Comparison of ENCODE assay signal across 8 cellular contexts in genomic region chr19:18636969-18637629, GRCh38. TPM values are rescaled to one million over a fixed set of nuclear protein-coding genes. Genes with fewer than 3 reads are reported as not detected.
DNase-seq lines count a peak whose midpoint lies in the region; ATAC-seq and TF ChIP-seq lines count a peak whose summit lies in the region.

A gene with protein sequence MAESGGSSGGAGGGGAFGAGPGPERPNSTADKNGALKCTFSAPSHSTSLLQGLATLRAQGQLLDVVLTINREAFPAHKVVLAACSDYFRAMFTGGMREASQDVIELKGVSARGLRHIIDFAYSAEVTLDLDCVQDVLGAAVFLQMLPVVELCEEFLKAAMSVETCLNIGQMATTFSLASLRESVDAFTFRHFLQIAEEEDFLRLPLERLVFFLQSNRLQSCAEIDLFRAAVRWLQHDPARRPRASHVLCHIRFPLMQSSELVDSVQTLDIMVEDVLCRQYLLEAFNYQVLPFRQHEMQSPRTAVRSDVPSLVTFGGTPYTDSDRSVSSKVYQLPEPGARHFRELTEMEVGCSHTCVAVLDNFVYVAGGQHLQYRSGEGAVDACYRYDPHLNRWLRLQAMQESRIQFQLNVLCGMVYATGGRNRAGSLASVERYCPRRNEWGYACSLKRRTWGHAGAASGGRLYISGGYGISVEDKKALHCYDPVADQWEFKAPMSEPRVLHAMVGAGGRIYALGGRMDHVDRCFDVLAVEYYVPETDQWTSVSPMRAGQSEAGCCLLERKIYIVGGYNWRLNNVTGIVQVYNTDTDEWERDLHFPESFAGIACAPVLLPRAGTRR (plus strand): TSS chr19:18637028. CDS start chr19:18637055, 27 bp downstream.

- no peaks in the 10 kb centered on the region for H3K36me3 Mint-ChIP-seq in T-helper 2 cell treated with Interferon-gamma antibody and Interleukin-4, amounts not matched to agents 5 μg/mL and 100 μg/mL, for 36 hours (ENCODE audit: low read depth)
- no peaks in the 10 kb centered on the region for H3K36me3 Mint-ChIP-seq in glutamatergic neuron (ENCODE audit: unreplicated experiment)

- H3K4me1 Mint-ChIP-seq in T-helper 2 cell treated with Interferon-gamma antibody and Interleukin-4, amounts not matched to agents 5 μg/mL and 100 μg/mL, for 36 hours (ENCODE audit: low read depth): peaks cover 27% of the 10 kb centered on the region
- peaks cover 20% of the 10 kb centered on the region for H3K4me1 Mint-ChIP-seq in glutamatergic neuron (ENCODE audit: low read depth, unreplicated experiment)

- peak; percentile 81 for TF ChIP-seq POLR2A in GM19099 (IDR thresholded peaks at IDR 0.05; ENCODE audit: extremely low read depth, insufficient read length, low read depth)

- H3K9me3 Mint-ChIP-seq in T-helper 2 cell treated with Interferon-gamma antibody and Interleukin-4, amounts not matched to agents 5 μg/mL and 100 μg/mL, for 36 hours: no peaks in the 10 kb centered on the region
- H3K9me3 Mint-ChIP-seq in glutamatergic neuron (ENCODE audit: unreplicated experiment): peaks cover 20% of the 10 kb centered on the region

- H3K27me3 ChIP-seq in skeletal muscle satellite cell (ENCODE audit: control insufficient read depth, insufficient read depth, low read length): no peaks in the 10 kb centered on the region

- peak within 1 kb of the TSS; percentile 92 for H3K27ac Mint-ChIP-seq in T-helper 2 cell treated with Interferon-gamma antibody and Interleukin-4, amounts not matched to agents 5 μg/mL and 100 μg/mL, for 36 hours
- H3K27ac Mint-ChIP-seq in glutamatergic neuron (ENCODE audit: unreplicated experiment): peak within 1 kb of the TSS; percentile 22

- peak within 1 kb of the TSS; percentile 90 for H3K4me2 ChIP-seq in skeletal muscle satellite cell (ENCODE audit: low read length)

- no peaks in the 10 kb centered on the region for H3K9me3 ChIP-seq in skeletal muscle satellite cell (replicated peaks; ENCODE audit: low read length)

- no peaks in the 10 kb centered on the region for H3K4me1 ChIP-seq in skeletal muscle satellite cell (ENCODE audit: control insufficient read depth, insufficient read depth, low read length)

- peak within 1 kb of the TSS; percentile 89 for H3K4me3 ChIP-seq in skeletal muscle satellite cell (ENCODE audit: low read length)

- no peaks in the 10 kb centered on the region for H3K36me3 ChIP-seq in skeletal muscle satellite cell (ENCODE audit: insufficient read depth, low read length)

- peak within 1 kb of the TSS; percentile 90 for H3K9ac ChIP-seq in skeletal muscle satellite cell (ENCODE audit: low read depth, low read length)

- no peak for TF ChIP-seq CTCF in glutamatergic neuron (IDR thresholded peaks at IDR 0.05; ENCODE audit: partially characterized antibody, unreplicated experiment)

- no peak for DNase-seq in T-helper 2 cell treated with Interferon-gamma antibody and Interleukin-4, amounts not matched to agents 5 μg/mL and 100 μg/mL, for 36 hours (ENCODE audit: low spot score)
- DNase-seq in glutamatergic neuron (no peak), amniotic stem cell (lab: John Stamatoyannopoulos, UW) (no peak), kidney tubule cell (ENCODE audit: low spot score) (no peak), HK-2 (ENCODE audit: unreplicated experiment) (no peak)

- peak within 1 kb of the TSS; percentile 90 for H3K4me3 Mint-ChIP-seq in T-helper 2 cell treated with Interferon-gamma antibody and Interleukin-4, amounts not matched to agents 5 μg/mL and 100 μg/mL, for 36 hours
- H3K4me3 Mint-ChIP-seq in glutamatergic neuron (ENCODE audit: unreplicated experiment): peak within 1 kb of the TSS; percentile 79

- peaks cover 10% of the 10 kb centered on the region for H3K27me3 Mint-ChIP-seq in T-helper 2 cell treated with Interferon-gamma antibody and Interleukin-4, amounts not matched to agents 5 μg/mL and 100 μg/mL, for 36 hours (ENCODE audit: low read depth)
- peaks cover 18% of the 10 kb centered on the region for H3K27me3 Mint-ChIP-seq in glutamatergic neuron (ENCODE audit: unreplicated experiment)

- no peak for ATAC-seq in HG03097 (IDR thresholded peaks at IDR 0.05; ENCODE audit: low FRiP score, unreplicated experiment)

RNA-seq across cellular contexts. Expression of the gene that starts here (rescaled TPM):
- 12.0 TPM for total RNA-seq in glutamatergic neuron (ENCODE audit: unreplicated experiment)
- 3.3 and 3.5 TPM in 2 replicates for total RNA-seq in skeletal muscle satellite cell (2012; rRNA removed)
